ENCODE assay signal across 8 cellular contexts in the genomic region with DNA sequence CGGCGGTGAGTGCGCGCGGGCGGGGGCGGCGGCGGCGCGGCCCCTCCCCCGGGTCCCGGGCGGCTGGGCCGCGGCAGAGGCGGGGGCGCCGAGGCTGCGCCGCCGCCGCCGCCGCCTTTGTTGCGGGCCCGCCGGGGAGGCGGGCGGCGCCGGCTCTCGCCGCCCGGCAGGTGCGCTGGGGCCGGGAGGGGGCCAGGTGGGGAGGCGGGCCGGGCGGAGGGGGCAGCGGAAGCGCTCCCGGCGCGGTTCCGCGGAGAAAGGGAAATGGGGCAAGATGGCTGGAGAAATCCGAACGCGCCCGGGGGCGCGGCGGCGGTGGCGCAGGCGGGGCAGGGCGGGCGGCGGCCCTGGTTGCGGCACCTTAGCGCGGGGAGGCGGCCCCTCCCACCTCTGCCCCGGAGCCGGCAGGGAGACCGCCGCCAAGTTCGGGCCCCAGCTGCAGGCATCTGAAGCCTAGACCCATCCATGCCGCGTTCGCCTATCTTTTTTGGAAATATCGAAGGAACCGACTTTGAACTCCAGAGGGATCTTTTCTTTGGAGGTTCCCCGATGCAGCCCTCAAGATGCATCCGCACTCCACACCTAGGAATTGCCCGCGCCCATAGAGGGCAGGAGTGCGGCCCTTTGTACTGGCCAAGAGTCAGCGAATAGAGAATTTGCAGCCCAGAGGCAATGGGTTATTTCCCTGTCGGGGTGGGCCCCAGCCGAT. TPM values are rescaled to one million over a fixed set of nuclear protein-coding genes. Genes with fewer than 3 reads are reported as not detected.
DNase-seq lines count a peak whose midpoint lies in the region; ATAC-seq and TF ChIP-seq lines count a peak whose summit lies in the region.

No MANE protein-coding gene starts in this region.

- DNase-seq in COLO668 (lab: John Stamatoyannopoulos, UW; ENCODE audit: unreplicated experiment) (peak; percentile 84), Peyer's patch (peak; percentile 42 to 81 (median 79)), activated gamma-delta T cell treated with Interleukin-2 at 50 U/mL for 16 hours (peak; percentile 49), glomerular visceral epithelial cell (ENCODE audit: extremely low spot score) (peak; percentile 62), osteocyte (ENCODE audit: extremely low spot score, unreplicated experiment) (no peak), tibial nerve (ENCODE audit: low spot score in 2 of 2) (no peak)

- peak overlapping the region; percentile 42 to 88 (median 60) for H3K4me3 ChIP-seq in Peyer's patch
- H3K4me3 ChIP-seq in tibial nerve, result peak overlapping the region; percentile 45 to 91 (median 78)

- TF ChIP-seq EP300 in tibial nerve (IDR thresholded peaks at IDR 0.05), result no peak

- H3K36me3 ChIP-seq in Peyer's patch (peaks cover 0 to 38% (median 0%) of the 10 kb centered on the region in 3 donors), tibial nerve (peaks cover 0 to 38% (median 0%) of the 10 kb centered on the region in 3 donors)

- peak overlapping the region; percentile 62 for H3K27ac Mint-ChIP-seq in osteocyte (ENCODE audit: unreplicated experiment)

- H3K4me1 ChIP-seq in Peyer's patch (peaks cover 0 to 51% (median 8%) of the 10 kb centered on the region in 4 donors), tibial nerve (peaks cover 0 to 59% (median 39%) of the 10 kb centered on the region in 4 donors)

- H3K27me3 Mint-ChIP-seq in osteocyte (ENCODE audit: unreplicated experiment), result peaks cover 13% of the 10 kb centered on the region

- H3K4me1 Mint-ChIP-seq in osteocyte (ENCODE audit: unreplicated experiment), result peaks cover 24% of the 10 kb centered on the region

- H3K9me3 ChIP-seq in Peyer's patch, result no peaks in the 10 kb centered on the region
- no peaks in the 10 kb centered on the region for H3K9me3 ChIP-seq in tibial nerve

- WGBS in tibial nerve, 2 donors, result 1 to 2% methylated on average over 49 to 64 of the region's 82 CpGs

- ATAC-seq in GM19455 (IDR thresholded peaks at IDR 0.05; ENCODE audit: unreplicated experiment) (peak; percentile 43), HG03565 (IDR thresholded peaks at IDR 0.05; ENCODE audit: unreplicated experiment) (peak; percentile 19)

- no peak for TF ChIP-seq POLR2A in Peyer's patch (IDR thresholded peaks at IDR 0.05)
- TF ChIP-seq POLR2A in tibial nerve (IDR thresholded peaks at IDR 0.05), result no peak

- TF ChIP-seq CTCF in Peyer's patch (IDR thresholded peaks at IDR 0.05) (peak in 2 of 6 experiments; percentile 11 to 22), osteocyte (IDR thresholded peaks at IDR 0.05) (peak; percentile 27), tibial nerve (IDR thresholded peaks at IDR 0.05) (peak in 2 of 5 experiments; percentile 7 to 17)

- peaks cover 23% of the 10 kb centered on the region for H3K36me3 Mint-ChIP-seq in osteocyte (ENCODE audit: unreplicated experiment)

- peak overlapping the region; percentile 84 to 91 (median 88) for H3K27ac ChIP-seq in Peyer's patch
- peak overlapping the region; percentile 81 to 97 (median 91) for H3K27ac ChIP-seq in tibial nerve

- peak overlapping the region; percentile 82 for H3K4me3 Mint-ChIP-seq in osteocyte (ENCODE audit: unreplicated experiment)

- H3K27me3 ChIP-seq in Peyer's patch (no peaks in the 10 kb centered on the region), tibial nerve (no peaks in the 10 kb centered on the region)

- no peaks in the 10 kb centered on the region for H3K9me3 Mint-ChIP-seq in osteocyte (ENCODE audit: unreplicated experiment)

RNA-seq across cellular contexts. Expression of gene POGK, which starts 0.5 kb away (rescaled TPM):
- 10 to 100 TPM; 14.7 to 40.4 (median 25.0) TPM for total RNA-seq in Peyer's patch
- total RNA-seq in osteocyte, result 33.0 and 34.3 TPM in 2 replicates
- total RNA-seq in tibial nerve, result 10 to 100 TPM; 27.8 to 37.7 (median 32.8) TPM

RNA-seq across cellular contexts. Expression of gene TADA1, which starts 36.3 kb away (rescaled TPM):
- 10 to 100 TPM in 1 of 4 donors, 1 to 10 TPM in 3; 6.6 to 13.5 (median 8.4) TPM for total RNA-seq in Peyer's patch
- total RNA-seq in osteocyte, result 9.8 and 10.7 TPM in 2 replicates
- 10 to 100 TPM; 10.4 to 16.6 (median 13.1) TPM for total RNA-seq in tibial nerve

Comparison
In these comparisons a context has a peak if more than half of its experiments do, and no peak if none do; other contexts are left out.
1. DNase-seq: peak in COLO668 (single experiment), Peyer's patch (3 of 3), activated gamma-delta T cell treated with Interleukin-2 at 50 U/mL for 16 hours (single experiment) and glomerular visceral epithelial cell (single experiment); none in osteocyte (single experiment) and tibial nerve (0 of 2).